In the genomic region with DNA sequence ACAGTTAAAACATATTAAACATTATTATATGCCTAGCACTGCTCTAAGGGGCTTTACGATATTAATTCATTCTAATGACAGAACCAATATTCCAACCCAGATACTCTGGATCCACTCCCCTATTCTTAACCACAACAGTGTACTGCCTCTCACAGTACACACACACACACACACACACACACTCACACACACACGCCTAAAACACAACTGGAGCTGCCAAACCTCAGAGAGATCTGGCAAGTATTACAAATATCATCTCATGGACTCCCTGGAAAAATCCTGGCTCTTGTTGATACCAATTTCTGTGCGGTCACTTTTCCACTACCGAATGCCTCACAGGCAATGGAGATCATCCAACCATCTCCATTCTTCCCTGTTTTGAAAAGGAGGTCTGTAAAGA, we compare ENCODE assay signal across 8 cellular contexts. TPM values are rescaled to one million over a fixed set of nuclear protein-coding genes. Genes with fewer than 3 reads are reported as not detected.
DNase-seq lines count a peak whose midpoint lies in the region; ATAC-seq and TF ChIP-seq lines count a peak whose summit lies in the region.

No MANE protein-coding gene starts in this region.

- no peak overlapping the region for H3K27ac ChIP-seq in smooth muscle cell (ENCODE audit: low read depth)

- H3K36me3 ChIP-seq in HAP-1 (replicated peaks): no peaks in the 10 kb centered on the region
- no peaks in the 10 kb centered on the region for H3K36me3 ChIP-seq in smooth muscle cell (ENCODE audit: low read depth)

- peaks cover 6% of the 10 kb centered on the region for H3K4me1 ChIP-seq in HAP-1
- H3K4me1 ChIP-seq in smooth muscle cell (ENCODE audit: low read depth): peaks cover 7% of the 10 kb centered on the region

- H3K9me3 ChIP-seq in HAP-1: no peaks in the 10 kb centered on the region; the same call in none of the 2 replicates
- H3K9me3 ChIP-seq in smooth muscle cell (replicated peaks; ENCODE audit: low read depth): no peaks in the 10 kb centered on the region

- no peak overlapping the region for H3K27ac Mint-ChIP-seq in activated CD4-positive, alpha-beta memory T cell treated with anti-CD3 and anti-CD28 coated beads, Interleukin-2, amount 10 ng/mL, durations not matched to agents 7 days and 5 days

- H4K20me1 ChIP-seq in smooth muscle cell (ENCODE audit: low read depth): peaks cover 3% of the 10 kb centered on the region

- H3K27me3 Mint-ChIP-seq in activated CD4-positive, alpha-beta memory T cell treated with anti-CD3 and anti-CD28 coated beads, Interleukin-2, amount 10 ng/mL, durations not matched to agents 7 days and 5 days: peaks cover under 1% of the 10 kb centered on the region

- peak overlapping the region; percentile 82 for H3K4me3 ChIP-seq in HAP-1
- H3K4me3 ChIP-seq in smooth muscle cell: peak overlapping the region; percentile 84

- peak overlapping the region; percentile 100 for H3K4me3 Mint-ChIP-seq in activated CD4-positive, alpha-beta memory T cell treated with anti-CD3 and anti-CD28 coated beads, Interleukin-2, amount 10 ng/mL, durations not matched to agents 7 days and 5 days

- peaks cover 7% of the 10 kb centered on the region for H3K9me3 Mint-ChIP-seq in activated CD4-positive, alpha-beta memory T cell treated with anti-CD3 and anti-CD28 coated beads, Interleukin-2, amount 10 ng/mL, durations not matched to agents 7 days and 5 days

- H3K27me3 ChIP-seq in HAP-1 (ENCODE audit: low read depth) (peaks cover 6% of the 10 kb centered on the region; the same call in 1 of the 2 replicates), smooth muscle cell (ENCODE audit: low read depth) (no peaks in the 10 kb centered on the region)

- ATAC-seq in left cardiac atrium: peak in 1 of 2 donors; percentile 9

- in situ Hi-C loops in HAP-1 (cut with MboI; ENCODE audit: low sequenced_read_pairs): no loop called here

- peak overlapping the region; percentile 99 for H2AFZ ChIP-seq in smooth muscle cell (ENCODE audit: low read depth)

- H3K4me1 Mint-ChIP-seq in activated CD4-positive, alpha-beta memory T cell treated with anti-CD3 and anti-CD28 coated beads, Interleukin-2, amount 10 ng/mL, durations not matched to agents 7 days and 5 days: peaks cover 41% of the 10 kb centered on the region

- no peak for TF ChIP-seq CTCF in smooth muscle cell (IDR thresholded peaks at IDR 0.05; ENCODE audit: borderline replicate concordance, insufficient read depth, poor library complexity, severe bottlenecking)

- H3F3A ChIP-seq in smooth muscle cell (ENCODE audit: low read depth): no peaks in the 10 kb centered on the region

- DNase-seq in HAP-1 (ENCODE audit: low spot score in 2 of 2) (no peak), left cardiac atrium (peak; percentile 24), smooth muscle cell (lab: John Stamatoyannopoulos, UW; ENCODE audit: unreplicated experiment) (no peak), UCSD-AML1 (lab: John Stamatoyannopoulos, UW; ENCODE audit: unreplicated experiment) (no peak), NCI-H748 treated with DMSO at 0.1 percent for 48 hours (lab: John Stamatoyannopoulos, UW) (no peak), DMS 273 (lab: John Stamatoyannopoulos, UW; ENCODE audit: unreplicated experiment) (no peak), GM19240 (ENCODE audit: insufficient read length, low spot score) (no peak)
- DNase-seq in activated CD4-positive, alpha-beta memory T cell treated with anti-CD3 and anti-CD28 coated beads, Interleukin-2, amount 10 ng/mL, durations not matched to agents 7 days and 5 days: no peak

- H3K4me2 ChIP-seq in smooth muscle cell: peak overlapping the region; percentile 98

- peaks cover 43% of the 10 kb centered on the region for H3K79me2 ChIP-seq in smooth muscle cell (ENCODE audit: low read depth)

- H3K9ac ChIP-seq in smooth muscle cell (ENCODE audit: low read depth): peak overlapping the region; percentile 90

- WGBS in smooth muscle cell (ENCODE audit: low lambda C conversion rate): 83% methylated on average over 4 of the region's 4 CpGs

- CTCF ChIA-PET in activated CD4-positive, alpha-beta memory T cell treated with anti-CD3 and anti-CD28 coated beads, Interleukin-2, amount 10 ng/mL, durations not matched to agents 7 days and 5 days (lab: Charles Lee): interaction anchor here (0.8 to 1.0 kb wide), 2 partner anchors 32 to 39 kb away, joined by 3 read pairs; no protein-coding TSS in a partner anchor

- intact Hi-C loops in left cardiac atrium (cut with DNase I): no loop called here

- POLR2A ChIA-PET in activated CD4-positive, alpha-beta memory T cell treated with anti-CD3 and anti-CD28 coated beads, Interleukin-2, amount 10 ng/mL, durations not matched to agents 7 days and 5 days (lab: Charles Lee): interaction anchor here (1.0 to 2.2 kb wide), 8 partner anchors 9 to 243 kb away, joined by 3 to 31 read pairs (median 3); partner anchors contain the start of genes FBL, MAP3K10, PSMC4 and TTC9B

- H3K36me3 Mint-ChIP-seq in activated CD4-positive, alpha-beta memory T cell treated with anti-CD3 and anti-CD28 coated beads, Interleukin-2, amount 10 ng/mL, durations not matched to agents 7 days and 5 days (ENCODE audit: low read depth): peaks cover 31% of the 10 kb centered on the region

RNA-seq across cellular contexts. Expression of gene ZNF780A, which starts 1.3 kb away (rescaled TPM):
- 10 to 100 TPM; 21.3 to 25.3 TPM for total RNA-seq in activated CD4-positive, alpha-beta memory T cell treated with anti-CD3 and anti-CD28 coated beads, Interleukin-2, amount 10 ng/mL, durations not matched to agents 7 days and 5 days
- total RNA-seq in left cardiac atrium (10 to 100 TPM; 10.5 to 13.0 TPM), smooth muscle cell (4.4 and 6.5 TPM in 2 replicates)
- 5.2 and 6.0 TPM in 2 replicates for polyA plus RNA-seq in smooth muscle cell

RNA-seq across cellular contexts. Expression of gene ZNF780B, which starts 33.4 kb away (rescaled TPM):
- total RNA-seq in activated CD4-positive, alpha-beta memory T cell treated with anti-CD3 and anti-CD28 coated beads, Interleukin-2, amount 10 ng/mL, durations not matched to agents 7 days and 5 days: 10 to 100 TPM; 19.9 to 20.1 TPM
- total RNA-seq in left cardiac atrium (10 to 100 TPM; 27.6 to 28.3 TPM), smooth muscle cell (5.0 and 12.9 TPM in 2 replicates)
- 1.4 and 1.6 TPM in 2 replicates for polyA plus RNA-seq in smooth muscle cell
